In the genomic region with DNA sequence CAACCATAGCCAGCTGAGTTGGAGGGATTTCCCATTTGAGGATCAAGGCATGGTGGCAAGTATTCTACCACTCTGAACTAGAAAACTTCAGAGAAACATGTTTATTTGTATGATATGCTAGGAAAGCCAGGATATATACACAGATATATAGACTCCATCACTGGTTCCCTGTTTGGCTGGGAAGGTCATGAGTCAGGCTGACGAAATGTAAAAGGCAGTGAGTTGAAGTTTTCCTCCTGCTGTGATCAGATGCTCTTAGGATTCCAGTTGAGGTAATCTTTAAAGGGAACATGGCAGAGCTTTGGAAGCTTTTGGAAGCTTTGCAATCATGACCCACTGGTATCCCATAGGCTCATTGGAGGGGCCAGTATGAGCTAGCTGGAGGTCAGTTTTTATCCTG, we compare ENCODE assay signal across 1 cellular context.
TF ChIP-seq lines count a peak whose summit lies in the region.

No MANE protein-coding gene starts in this region.

TF ChIP-seq in WTC11, 78 proteins besides CTCF, POLR2A, EP300 and RAD21 (continued from another document):
- TF ChIP-seq, protein P1, sequence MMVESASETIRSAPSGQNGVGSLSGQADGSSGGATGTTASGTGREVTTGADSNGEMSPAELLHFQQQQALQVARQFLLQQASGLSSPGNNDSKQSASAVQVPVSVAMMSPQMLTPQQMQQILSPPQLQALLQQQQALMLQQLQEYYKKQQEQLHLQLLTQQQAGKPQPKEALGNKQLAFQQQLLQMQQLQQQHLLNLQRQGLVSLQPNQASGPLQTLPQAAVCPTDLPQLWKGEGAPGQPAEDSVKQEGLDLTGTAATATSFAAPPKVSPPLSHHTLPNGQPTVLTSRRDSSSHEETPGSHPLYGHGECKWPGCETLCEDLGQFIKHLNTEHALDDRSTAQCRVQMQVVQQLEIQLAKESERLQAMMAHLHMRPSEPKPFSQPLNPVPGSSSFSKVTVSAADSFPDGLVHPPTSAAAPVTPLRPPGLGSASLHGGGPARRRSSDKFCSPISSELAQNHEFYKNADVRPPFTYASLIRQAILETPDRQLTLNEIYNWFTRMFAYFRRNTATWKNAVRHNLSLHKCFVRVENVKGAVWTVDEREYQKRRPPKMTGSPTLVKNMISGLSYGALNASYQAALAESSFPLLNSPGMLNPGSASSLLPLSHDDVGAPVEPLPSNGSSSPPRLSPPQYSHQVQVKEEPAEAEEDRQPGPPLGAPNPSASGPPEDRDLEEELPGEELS (CRISPR knock-in tag; IDR thresholded peaks at IDR 0.05): no peak
- TF ChIP-seq, protein P2, sequence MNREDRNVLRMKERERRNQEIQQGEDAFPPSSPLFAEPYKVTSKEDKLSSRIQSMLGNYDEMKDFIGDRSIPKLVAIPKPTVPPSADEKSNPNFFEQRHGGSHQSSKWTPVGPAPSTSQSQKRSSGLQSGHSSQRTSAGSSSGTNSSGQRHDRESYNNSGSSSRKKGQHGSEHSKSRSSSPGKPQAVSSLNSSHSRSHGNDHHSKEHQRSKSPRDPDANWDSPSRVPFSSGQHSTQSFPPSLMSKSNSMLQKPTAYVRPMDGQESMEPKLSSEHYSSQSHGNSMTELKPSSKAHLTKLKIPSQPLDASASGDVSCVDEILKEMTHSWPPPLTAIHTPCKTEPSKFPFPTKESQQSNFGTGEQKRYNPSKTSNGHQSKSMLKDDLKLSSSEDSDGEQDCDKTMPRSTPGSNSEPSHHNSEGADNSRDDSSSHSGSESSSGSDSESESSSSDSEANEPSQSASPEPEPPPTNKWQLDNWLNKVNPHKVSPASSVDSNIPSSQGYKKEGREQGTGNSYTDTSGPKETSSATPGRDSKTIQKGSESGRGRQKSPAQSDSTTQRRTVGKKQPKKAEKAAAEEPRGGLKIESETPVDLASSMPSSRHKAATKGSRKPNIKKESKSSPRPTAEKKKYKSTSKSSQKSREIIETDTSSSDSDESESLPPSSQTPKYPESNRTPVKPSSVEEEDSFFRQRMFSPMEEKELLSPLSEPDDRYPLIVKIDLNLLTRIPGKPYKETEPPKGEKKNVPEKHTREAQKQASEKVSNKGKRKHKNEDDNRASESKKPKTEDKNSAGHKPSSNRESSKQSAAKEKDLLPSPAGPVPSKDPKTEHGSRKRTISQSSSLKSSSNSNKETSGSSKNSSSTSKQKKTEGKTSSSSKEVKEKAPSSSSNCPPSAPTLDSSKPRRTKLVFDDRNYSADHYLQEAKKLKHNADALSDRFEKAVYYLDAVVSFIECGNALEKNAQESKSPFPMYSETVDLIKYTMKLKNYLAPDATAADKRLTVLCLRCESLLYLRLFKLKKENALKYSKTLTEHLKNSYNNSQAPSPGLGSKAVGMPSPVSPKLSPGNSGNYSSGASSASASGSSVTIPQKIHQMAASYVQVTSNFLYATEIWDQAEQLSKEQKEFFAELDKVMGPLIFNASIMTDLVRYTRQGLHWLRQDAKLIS (CRISPR knock-in tag; IDR thresholded peaks at IDR 0.05; ENCODE audit: borderline replicate concordance): no peak
- TF ChIP-seq PRRX2 (CRISPR knock-in tag; IDR thresholded peaks at IDR 0.05) (no peak), RELA (CRISPR knock-in tag; IDR thresholded peaks at IDR 0.05; ENCODE audit: borderline replicate concordance) (no peak)
